26 cellular contexts compared by ENCODE assay signal in genomic region chr6:134250776-134251175, GRCh38.
DNase-seq lines count a peak whose midpoint lies in the region; ATAC-seq and TF ChIP-seq lines count a peak whose summit lies in the region.
"Had no signal": no experiment of that assay in that cellular context is flagged by ENCODE, and none has a peak within 500 bp of the region (broad histone marks: within the 10 kb centered on the region; RNA-seq: fewer than 3 reads in every experiment).

No MANE protein-coding gene starts in this region.

- TF ChIP-seq CTCF in natural killer cell (IDR thresholded peaks at IDR 0.05) (no peak), body of pancreas (IDR thresholded peaks at IDR 0.05) (no peak), osteocyte (IDR thresholded peaks at IDR 0.05) (no peak), mesothelial cell of epicardium (IDR thresholded peaks at IDR 0.05; ENCODE audit: unreplicated experiment) (no peak)

- H3K4me3 ChIP-seq in body of pancreas: no peak overlapping the region
- H3K4me3 ChIP-seq: BLaER1 treated with 17β-estradiol and CSF1 and Interleukin-3, amounts not matched to agents 10 nM and 100 nM; GM12878; SJSA1 had no signal

- ATAC-seq in natural killer cell treated with Interleukin-12 subunit alpha and Interleukin-12 subunit beta and Interleukin-15 and Interleukin-18, amount 100 ng/mL, for 72 hours: no peak
- ATAC-seq in natural killer cell (no peak), body of pancreas (no peak), HG02938 (IDR thresholded peaks at IDR 0.05; ENCODE audit: unreplicated experiment) (no peak), GM19351 (IDR thresholded peaks at IDR 0.05; ENCODE audit: unreplicated experiment) (no peak)
- ATAC-seq: GM12878, HCT116 had no signal

- no peaks in the 10 kb centered on the region for H3K27me3 Mint-ChIP-seq in natural killer cell treated with Interleukin-12 subunit alpha and Interleukin-12 subunit beta and Interleukin-15 and Interleukin-18, amount 100 ng/mL, for 72 hours
- H3K27me3 Mint-ChIP-seq in natural killer cell (ENCODE audit: low read depth in 2 of 2): peaks cover 0 to 2% of the 10 kb centered on the region in 2 donors
- no peaks in the 10 kb centered on the region for H3K27me3 Mint-ChIP-seq in osteocyte (ENCODE audit: unreplicated experiment)
- H3K27me3 Mint-ChIP-seq in mesothelial cell of epicardium (ENCODE audit: low read depth): no peaks in the 10 kb centered on the region

- no peak for TF ChIP-seq POLR2A in body of pancreas (IDR thresholded peaks at IDR 0.05)

- DNase-seq in natural killer cell treated with Interleukin-12 subunit alpha and Interleukin-12 subunit beta and Interleukin-15 and Interleukin-18, amount 100 ng/mL, for 72 hours (ENCODE audit: low spot score): no peak
- DNase-seq in natural killer cell (no peak), body of pancreas (no peak), osteocyte (ENCODE audit: extremely low spot score, unreplicated experiment) (no peak), mesothelial cell of epicardium (ENCODE audit: low spot score in 2 of 2, unreplicated experiment in 2 of 2) (no peak)
- DNase-seq: CD8-positive, alpha-beta memory T cell; DMS 273 treated with DMSO at 0.1 percent for 48 hours; DMS79; GDM1; Karpas-422; NCI-H1092 treated with DMSO at 0.1 percent for 48 hours; NCI-H1436; NCI-H187; NCI-H2081 treated with DMSO at 0.1 percent for 48 hours; NCI-H2171; NCI-H510A; NCI-H69; Right ventricle myocardium superior; RPMI8226 had no signal

- 76 to 86% methylated on average over 2 of the region's 2 CpGs for WGBS in body of pancreas, 2 donors

- H3K4me1 Mint-ChIP-seq in natural killer cell treated with Interleukin-12 subunit alpha and Interleukin-12 subunit beta and Interleukin-15 and Interleukin-18, amount 100 ng/mL, for 72 hours (ENCODE audit: low read depth in 2 of 2): peaks cover 33 to 35% of the 10 kb centered on the region in 2 donors
- peaks cover 5 to 19% of the 10 kb centered on the region in 2 donors for H3K4me1 Mint-ChIP-seq in natural killer cell
- H3K4me1 Mint-ChIP-seq in osteocyte (ENCODE audit: unreplicated experiment): peaks cover 47% of the 10 kb centered on the region
- peaks cover 42% of the 10 kb centered on the region for H3K4me1 Mint-ChIP-seq in mesothelial cell of epicardium

- intact Hi-C loops in natural killer cell (cut with micrococcal nuclease) (no loop called here), body of pancreas (cut with DNase I) (no loop called here)

- peak overlapping the region; percentile 80 to 95 for H3K27ac Mint-ChIP-seq in natural killer cell treated with Interleukin-12 subunit alpha and Interleukin-12 subunit beta and Interleukin-15 and Interleukin-18, amount 100 ng/mL, for 72 hours
- H3K27ac Mint-ChIP-seq in natural killer cell (no peak overlapping the region), osteocyte (ENCODE audit: unreplicated experiment) (peak overlapping the region; percentile 3), mesothelial cell of epicardium (no peak overlapping the region)

- no peaks in the 10 kb centered on the region for H3K27me3 ChIP-seq in body of pancreas
- H3K27me3 ChIP-seq: BLaER1 treated with 17β-estradiol and CSF1 and Interleukin-3, amounts not matched to agents 10 nM and 100 nM; SJSA1 had no signal

- H3K27ac ChIP-seq in body of pancreas: peak overlapping the region; percentile 58 to 88 (median 82)
- H3K27ac ChIP-seq: HL-60, SJSA1 had no signal

- H3K4me1 ChIP-seq in body of pancreas: peaks cover 85% of the 10 kb centered on the region

- H3K4me3 Mint-ChIP-seq in natural killer cell treated with Interleukin-12 subunit alpha and Interleukin-12 subunit beta and Interleukin-15 and Interleukin-18, amount 100 ng/mL, for 72 hours: no peak overlapping the region
- H3K4me3 Mint-ChIP-seq in natural killer cell: no peak overlapping the region
- H3K4me3 Mint-ChIP-seq in osteocyte (ENCODE audit: unreplicated experiment): no peak overlapping the region
- H3K4me3 Mint-ChIP-seq in mesothelial cell of epicardium: no peak overlapping the region

- H3K9me3 Mint-ChIP-seq in natural killer cell treated with Interleukin-12 subunit alpha and Interleukin-12 subunit beta and Interleukin-15 and Interleukin-18, amount 100 ng/mL, for 72 hours: peaks cover 3% of the 10 kb centered on the region
- no peaks in the 10 kb centered on the region for H3K9me3 Mint-ChIP-seq in natural killer cell
- no peaks in the 10 kb centered on the region for H3K9me3 Mint-ChIP-seq in osteocyte (ENCODE audit: unreplicated experiment)
- H3K9me3 Mint-ChIP-seq in mesothelial cell of epicardium: no peaks in the 10 kb centered on the region
- H3K9me3 Mint-ChIP-seq: CD8-positive, alpha-beta memory T cell had no signal

- no peaks in the 10 kb centered on the region for H3K9me3 ChIP-seq in body of pancreas
- H3K9me3 ChIP-seq: BLaER1 treated with 17β-estradiol and CSF1 and Interleukin-3, amounts not matched to agents 10 nM and 100 nM; SJSA1 had no signal

- H3K36me3 ChIP-seq in body of pancreas (replicated peaks in 1 of 2; ENCODE audit: insufficient read depth in 1 of 2, low read depth in 2 of 2): no peaks in the 10 kb centered on the region
- H3K36me3 ChIP-seq: SJSA1 had no signal

- peaks cover 14% of the 10 kb centered on the region for H3K36me3 Mint-ChIP-seq in natural killer cell treated with Interleukin-12 subunit alpha and Interleukin-12 subunit beta and Interleukin-15 and Interleukin-18, amount 100 ng/mL, for 72 hours
- H3K36me3 Mint-ChIP-seq in natural killer cell (no peaks in the 10 kb centered on the region), osteocyte (ENCODE audit: unreplicated experiment) (no peaks in the 10 kb centered on the region), mesothelial cell of epicardium (no peaks in the 10 kb centered on the region)

Comparison
In these comparisons a context has a peak if more than half of its experiments do, and no peak if none do; other contexts are left out.
1. H3K27ac Mint-ChIP-seq: peak in natural killer cell treated with Interleukin-12 subunit alpha and Interleukin-12 subunit beta and Interleukin-15 and Interleukin-18, amount 100 ng/mL, for 72 hours (2 of 2) and osteocyte (single experiment); none in natural killer cell (0 of 2) and mesothelial cell of epicardium (single experiment).